ENCODE assay signal across 1 cellular context in genomic region chr20:19757487-19757972, GRCh38.
TF ChIP-seq lines count a peak whose summit lies in the region.

No MANE protein-coding gene starts in this region.

TF ChIP-seq in HepG2, 621 proteins besides CTCF, POLR2A, EP300 and RAD21 (continued from another document and continues in another):
- TF ChIP-seq ZNF609 (CRISPR knock-in tag; IDR thresholded peaks at IDR 0.05; ENCODE audit: borderline replicate concordance), result no peak
- no peak for TF ChIP-seq FOXA1 (IDR thresholded peaks at IDR 0.05)
- TF ChIP-seq FOXA1 (CRISPR knock-in tag; IDR thresholded peaks at IDR 0.05), result no peak
- TF ChIP-seq KLF13 (CRISPR knock-in tag; IDR thresholded peaks at IDR 0.05), result no peak
- TF ChIP-seq ZNF639 (CRISPR knock-in tag; conservative IDR thresholded peaks at IDR 0.05), result no peak
- no peak for TF ChIP-seq ZNF567 (CRISPR knock-in tag; IDR thresholded peaks at IDR 0.05; ENCODE audit: borderline replicate concordance)
- peak; percentile 68 for TF ChIP-seq SAP130 (CRISPR knock-in tag; IDR thresholded peaks at IDR 0.05; ENCODE audit: low read depth)
- peak; percentile 88 for TF ChIP-seq SNAPC4 (CRISPR knock-in tag; IDR thresholded peaks at IDR 0.05)
- TF ChIP-seq ETV6 (CRISPR knock-in tag; conservative IDR thresholded peaks at IDR 0.05), result no peak; the same call in 1 of the 2 replicates
- TF ChIP-seq THAP7 (CRISPR knock-in tag; IDR thresholded peaks at IDR 0.05), result no peak
- peak; percentile 61; the same call in 1 of the 2 replicates for TF ChIP-seq ZNF430 (CRISPR knock-in tag; IDR thresholded peaks at IDR 0.05)
- no peak; the same call in 1 of the 2 replicates for TF ChIP-seq ZNF367 (CRISPR knock-in tag; IDR thresholded peaks at IDR 0.05; ENCODE audit: borderline replicate concordance)
- TF ChIP-seq ZNF850 (CRISPR knock-in tag; conservative IDR thresholded peaks at IDR 0.05), result no peak
- no peak for TF ChIP-seq HDAC6 (IDR thresholded peaks at IDR 0.05; ENCODE audit: low read depth, low read length)
- 0 out of 2 replicates have a peak, but pooled peaks have one; percentile 37 for TF ChIP-seq MED1 (CRISPR knock-in tag; IDR thresholded peaks at IDR 0.05)
- no peak for TF ChIP-seq SYNCRIP (IDR thresholded peaks at IDR 0.05; ENCODE audit: insufficient read depth, low read depth, low read length)
- TF ChIP-seq ZFP36L1 (CRISPR knock-in tag; IDR thresholded peaks at IDR 0.05), result peak; percentile 83; the same call in 1 of the 2 replicates
- TF ChIP-seq NFATC3 (CRISPR knock-in tag; IDR thresholded peaks at IDR 0.05), result no peak
- 0 out of 2 replicates have a peak, but pooled peaks have one; percentile 11 for TF ChIP-seq ZNF670 (CRISPR knock-in tag; IDR thresholded peaks at IDR 0.05; ENCODE audit: borderline replicate concordance)
- TF ChIP-seq ZNF138 (CRISPR knock-in tag; IDR thresholded peaks at IDR 0.05; ENCODE audit: low read depth), result 0 out of 2 replicates have a peak, but pooled peaks have one; percentile 65
- no peak for TF ChIP-seq KAT2B (IDR thresholded peaks at IDR 0.05; ENCODE audit: borderline replicate concordance, low read depth, low read length)
- peak; percentile 68; the same call in 1 of the 2 replicates for TF ChIP-seq NRL (CRISPR knock-in tag; IDR thresholded peaks at IDR 0.05; ENCODE audit: borderline replicate concordance)
- TF ChIP-seq KDM1A (CRISPR knock-in tag; IDR thresholded peaks at IDR 0.05), result no peak
- peak; percentile 12; the same call in 1 of the 2 replicates for TF ChIP-seq ZNF777 (CRISPR knock-in tag; IDR thresholded peaks at IDR 0.05)
- TF ChIP-seq E2F1 (CRISPR knock-in tag; IDR thresholded peaks at IDR 0.05), result peak; percentile 38; the same call in 1 of the 2 replicates
- no peak for TF ChIP-seq CHD2 (IDR thresholded peaks at IDR 0.05; ENCODE audit: low read depth, low read length)
- no peak for TF ChIP-seq TRIM22 (IDR thresholded peaks at IDR 0.05)
- no peak for TF ChIP-seq CREB3 (CRISPR knock-in tag; IDR thresholded peaks at IDR 0.05)
- no peak for TF ChIP-seq ZBTB25 (CRISPR knock-in tag; IDR thresholded peaks at IDR 0.05)
- 0 out of 2 replicates have a peak, but pooled peaks have one; percentile 36 for TF ChIP-seq TSC22D2 (CRISPR knock-in tag; IDR thresholded peaks at IDR 0.05; ENCODE audit: borderline replicate concordance)
- TF ChIP-seq ZNF274 (CRISPR knock-in tag; IDR thresholded peaks at IDR 0.05), result no peak; the same call in 1 of the 2 replicates
- no peak for TF ChIP-seq ZFYVE20 (CRISPR knock-in tag; IDR thresholded peaks at IDR 0.05; ENCODE audit: borderline replicate concordance, low read depth)
- TF ChIP-seq ZNF580 (CRISPR knock-in tag; IDR thresholded peaks at IDR 0.05; ENCODE audit: borderline replicate concordance, low read depth), result no peak
- TF ChIP-seq SP5 (CRISPR knock-in tag; IDR thresholded peaks at IDR 0.05; ENCODE audit: borderline replicate concordance, low read depth), result peak; percentile 20; the same call in 1 of the 2 replicates
- peak; percentile 69; the same call in 1 of the 2 replicates for TF ChIP-seq SETDB1 (CRISPR knock-in tag; IDR thresholded peaks at IDR 0.05; ENCODE audit: borderline replicate concordance)
- no peak for TF ChIP-seq IKZF4 (CRISPR knock-in tag; IDR thresholded peaks at IDR 0.05; ENCODE audit: borderline replicate concordance, low read depth, not compliant biosample characterization)
- peak; percentile 76 for TF ChIP-seq ZNF710 (CRISPR knock-in tag; IDR thresholded peaks at IDR 0.05; ENCODE audit: borderline replicate concordance)
- no peak for TF ChIP-seq ARNT (IDR thresholded peaks at IDR 0.05)
- no peak for TF ChIP-seq SRF (IDR thresholded peaks at IDR 0.05; ENCODE audit: low read depth, low read length)
- TF ChIP-seq NFE2 (CRISPR knock-in tag; IDR thresholded peaks at IDR 0.05), result no peak
